In the genomic region with DNA sequence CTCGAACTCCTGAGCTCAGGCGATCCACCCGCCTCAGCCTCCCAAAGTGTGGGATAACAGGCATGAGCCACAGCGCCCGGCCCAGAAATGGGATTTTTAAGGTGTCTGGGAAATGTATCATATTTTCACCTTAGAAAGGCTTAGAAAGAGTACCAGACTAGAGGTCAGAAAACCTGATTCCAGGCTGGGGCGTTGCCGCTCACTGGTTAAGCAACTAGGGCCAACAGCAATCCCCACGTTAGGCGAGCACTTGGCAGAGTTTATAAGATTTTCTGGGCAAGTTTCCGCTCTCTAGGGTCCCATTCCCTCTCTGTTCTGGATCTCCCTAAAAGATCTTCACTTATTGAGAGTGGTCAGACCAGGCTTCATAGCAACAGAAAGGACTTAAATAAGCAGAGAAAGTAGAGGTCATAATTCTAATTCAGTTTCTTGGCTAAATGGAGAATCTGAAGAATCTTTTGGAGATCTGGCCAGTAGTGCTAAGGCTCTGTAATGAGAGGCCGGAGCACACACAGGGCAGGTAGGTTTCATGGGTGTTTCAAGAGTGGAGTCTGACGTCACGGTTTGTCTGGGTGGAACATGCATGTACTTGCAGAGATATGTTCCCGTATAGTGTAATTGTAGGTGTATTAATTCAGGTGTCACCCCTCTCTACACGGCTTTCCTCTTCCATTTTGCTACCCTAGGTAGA, we compare ENCODE assay signal across 14 cellular contexts. TPM values are rescaled to one million over a fixed set of nuclear protein-coding genes. Genes with fewer than 3 reads are reported as not detected.
DNase-seq lines count a peak whose midpoint lies in the region; ATAC-seq and TF ChIP-seq lines count a peak whose summit lies in the region.
"Had no signal": no experiment of that assay in that cellular context is flagged by ENCODE, and none has a peak within 500 bp of the region (broad histone marks: within the 10 kb centered on the region; RNA-seq: fewer than 3 reads in every experiment).

No MANE protein-coding gene starts in this region.

- no peak for TF ChIP-seq CTCF in IMR-90 (conservative IDR thresholded peaks at IDR 0.05; ENCODE audit: low read depth, low read length)
- no peak for TF ChIP-seq CTCF in colonic mucosa (IDR thresholded peaks at IDR 0.05)
- TF ChIP-seq CTCF in thoracic aorta (IDR thresholded peaks at IDR 0.05), result no peak
- TF ChIP-seq CTCF in lower leg skin (IDR thresholded peaks at IDR 0.05), result no peak

- dilution Hi-C loops in IMR-90 (cut with HindIII; ENCODE audit: low sequenced_read_pairs, unreplicated experiment), result no loop called here

- H2AK5ac ChIP-seq in IMR-90 (ENCODE audit: low read depth, low read length), result peak overlapping the region; percentile 25; the same call in 1 of the 2 replicates

- peak overlapping the region; percentile 65 for H2AFZ ChIP-seq in IMR-90 (replicated peaks; ENCODE audit: low read length, poor library complexity)
- H2AFZ ChIP-seq: neural progenitor cell had no signal

- no peak for DNase-seq in IMR-90
- DNase-seq in colonic mucosa, result no peak
- no peak for DNase-seq in thoracic aorta (ENCODE audit: low spot score)
- no peak for DNase-seq in lower leg skin (ENCODE audit: low spot score in 2 of 2)
- DNase-seq in caudate nucleus (lab: John Stamatoyannopoulos, UW), result no peak
- no peak for DNase-seq in stimulated activated CD4-positive, alpha-beta T cell treated with anti-CD3 and anti-CD28 coated beads, Interleukin-4, amount 100 ng/mL, for 4 hours
- no peak for DNase-seq in ACHN
- DNase-seq: activated T-cell treated with anti-CD3 and anti-CD28 coated beads, Interleukin-2, amount 50 U/mL, for 1 hour; DMS 273 treated with DMSO at 0.1 percent for 48 hours; glutamatergic neuron; NCI-H1417; NK-92 treated with Interleukin-12 subunit alpha and Interleukin-12 subunit beta, amount 100 ng/mL, for 24 hours had no signal

- peak overlapping the region; percentile 77 for H2BK20ac ChIP-seq in IMR-90 (ENCODE audit: low read depth, low read length)

- H3K79me1 ChIP-seq in IMR-90 (ENCODE audit: low read depth in 1 of 2, low read length in 2 of 2), result peaks cover 0 to 9% of the 10 kb centered on the region in 2 experiments; a peak in 3 of 4 replicates

- peak overlapping the region; percentile 91 for H2BK120ac ChIP-seq in IMR-90 (ENCODE audit: low read depth, low read length)

- TF ChIP-seq POLR2A in IMR-90 (IDR thresholded peaks at IDR 0.05; ENCODE audit: low read depth, low read length), result no peak
- TF ChIP-seq POLR2A in lower leg skin (IDR thresholded peaks at IDR 0.05), result no peak

- H3K9me1 ChIP-seq in IMR-90 (ENCODE audit: insufficient read depth, low read length), result peaks cover 13% of the 10 kb centered on the region

- H3K18ac ChIP-seq in IMR-90 (ENCODE audit: low read depth, low read length), result peak overlapping the region; percentile 32

- no peak overlapping the region for H3K4me2 ChIP-seq in IMR-90 (ENCODE audit: low read depth, low read length)
- H3K4me2 ChIP-seq: neural progenitor cell had no signal

- peak overlapping the region; percentile 91 for H3K4ac ChIP-seq in IMR-90 (ENCODE audit: low read depth, low read length)

- no peak overlapping the region for H2AK9ac ChIP-seq in IMR-90 (replicated peaks; ENCODE audit: low read depth, low read length, poor library complexity)

- 100% methylated on average over 8 of the region's 15 CpGs; no CpG with 5 or more reads in 1 of the 2 experiments for whole genome bisulfite sequencing in IMR-90 (ENCODE audit: extremely low coverage in 2 of 2, insufficient read length in 1 of 2), 2 experiments
- 50 to 51% methylated on average over 15 of the region's 15 CpGs for WGBS in lower leg skin, 2 donors

- H3K4me3 ChIP-seq in IMR-90 (ENCODE audit: insufficient read depth, low read depth, low read length), result no peak overlapping the region
- no peak overlapping the region for H3K4me3 ChIP-seq in colonic mucosa
- H3K4me3 ChIP-seq in mucosa of rectum (ENCODE audit: low read length in 2 of 2), result no peak overlapping the region
- H3K4me3 ChIP-seq in thoracic aorta, result peak overlapping the region; percentile 41
- no peak overlapping the region for H3K4me3 ChIP-seq in lower leg skin (ENCODE audit: low read depth, poor library complexity, severe bottlenecking)
- H3K4me3 ChIP-seq: neural progenitor cell had no signal

- BruUV-seq in IMR-90 (replicated peaks; lab: Mats Ljungman, UMichigan), result no TSS peak

- TF ChIP-seq RAD21 in IMR-90 (IDR thresholded peaks at IDR 0.05; ENCODE audit: low read length), result no peak

- H2BK15ac ChIP-seq in IMR-90 (ENCODE audit: low read depth, low read length), result peak overlapping the region; percentile 77; the same call in 2 of the 3 replicates

- CTCF ChIA-PET in IMR-90 (lab: Yijun Ruan, JAX), result interaction anchor here (0.7 to 1.6 kb wide), 2 partner anchors 21 to 87 kb away, joined by 3 to 6 read pairs; no protein-coding TSS in a partner anchor

- peak overlapping the region; percentile 62 for H4K91ac ChIP-seq in IMR-90 (ENCODE audit: insufficient read depth, low read depth, low read length)

- peaks cover 8% of the 10 kb centered on the region for H4K20me1 ChIP-seq in IMR-90 (ENCODE audit: insufficient read depth, low read length)

- H4K8ac ChIP-seq in IMR-90 (ENCODE audit: low read depth in 2 of 2, low read length in 2 of 2), result peak overlapping the region; percentile 9 to 91; a peak in 1 of 4 replicates

- H3K27ac ChIP-seq in IMR-90 (ENCODE audit: insufficient read depth, low read length), result peak overlapping the region; percentile 78; the same call in 1 of the 2 replicates
- H3K27ac ChIP-seq in colonic mucosa, result peak overlapping the region; percentile 39
- H3K27ac ChIP-seq in mucosa of rectum (ENCODE audit: low read depth in 2 of 2, low read length in 2 of 2), result peak overlapping the region; percentile 16 to 56
- peak overlapping the region; percentile 99 to 100 for H3K27ac ChIP-seq in thoracic aorta
- no peak overlapping the region for H3K27ac ChIP-seq in caudate nucleus (ENCODE audit: low read depth, low read length)
- H3K27ac ChIP-seq: neural progenitor cell had no signal

- H3K23ac ChIP-seq in IMR-90 (ENCODE audit: low read depth, low read length), result peak overlapping the region; percentile 77; the same call in 1 of the 2 replicates

- H3K56ac ChIP-seq in IMR-90 (ENCODE audit: extremely low read depth, insufficient read depth, low read length), result 0 out of 2 replicates have a peak overlapping the region, but pooled peaks have one; percentile 2

- no peak for ATAC-seq in IMR-90 (ENCODE audit: low read depth)
- ATAC-seq in thoracic aorta (ENCODE audit: insufficient number of reproducible peaks, low FRiP score, low read depth), result no peak

- H3K36me3 ChIP-seq in IMR-90 (ENCODE audit: control insufficient read depth, insufficient read depth, low read length), result no peaks in the 10 kb centered on the region; the same call in 1 of the 2 replicates
- no peaks in the 10 kb centered on the region for H3K36me3 ChIP-seq in colonic mucosa
- H3K36me3 ChIP-seq in mucosa of rectum (ENCODE audit: control insufficient read depth in 2 of 2, insufficient read depth in 2 of 2, low read length in 2 of 2), result no peaks in the 10 kb centered on the region
- no peaks in the 10 kb centered on the region for H3K36me3 ChIP-seq in thoracic aorta
- H3K36me3 ChIP-seq: neural progenitor cell had no signal

- H3K14ac ChIP-seq in IMR-90 (replicated peaks; ENCODE audit: low read depth, low read length), result peak overlapping the region; percentile 56

- H2BK5ac ChIP-seq in IMR-90 (ENCODE audit: low read depth, low read length, poor library complexity, severe bottlenecking), result peak overlapping the region; percentile 96

- no peaks in the 10 kb centered on the region for H3K27me3 ChIP-seq in IMR-90 (ENCODE audit: control insufficient read depth, insufficient read depth, low read length)
- no peaks in the 10 kb centered on the region for H3K27me3 ChIP-seq in colonic mucosa
- H3K27me3 ChIP-seq in mucosa of rectum (ENCODE audit: control insufficient read depth in 2 of 2, insufficient read depth in 2 of 2, low read length in 2 of 2), result no peaks in the 10 kb centered on the region
- no peaks in the 10 kb centered on the region for H3K27me3 ChIP-seq in thoracic aorta (replicated peaks; ENCODE audit: insufficient read depth)

- no peak overlapping the region for H3K9ac ChIP-seq in IMR-90 (ENCODE audit: low read depth, low read length)
- H3K9ac ChIP-seq in colonic mucosa (ENCODE audit: low read depth in 2 of 2, low read length in 2 of 2), result peak overlapping the region in 1 of 2 donors; percentile 51
- no peak overlapping the region for H3K9ac ChIP-seq in mucosa of rectum (ENCODE audit: low read depth in 1 of 2, low read length in 2 of 2)
- H3K9ac ChIP-seq: neural progenitor cell had no signal

- intact Hi-C loops in IMR-90 (cut with micrococcal nuclease) (loop anchor here (5.0 kb wide), 2 partner anchors 142 to 462 kb away; no protein-coding TSS in a partner anchor), colonic mucosa (cut with DNase I) (loop anchor here (10.0 kb wide), 1 partner anchor 180 kb away; no protein-coding TSS in a partner anchor), lower leg skin (cut with DNase I; ENCODE audit: low total_unique reads) (no loop called here)

- POLR2A ChIA-PET in IMR-90 (lab: Charles Lee; ENCODE audit: unreplicated experiment), result no interaction called here

- in situ Hi-C loops in IMR-90 (cut with MboI; ENCODE audit: low sequenced_read_pairs), result no loop called here
- in situ Hi-C loops in ACHN (cut with HindIII; ENCODE audit: low pct_ligation_motif_present, low pct_unique_long_range_greater_than_20kb, low sequenced_read_pairs), result no loop called here

- peak overlapping the region; percentile 17; the same call in 1 of the 2 replicates for H4K5ac ChIP-seq in IMR-90 (ENCODE audit: low read depth, low read length)

- no peaks in the 10 kb centered on the region for H3K9me3 ChIP-seq in IMR-90 (ENCODE audit: control insufficient read depth, insufficient read depth, low read length)
- H3K9me3 ChIP-seq in colonic mucosa, result no peaks in the 10 kb centered on the region
- no peaks in the 10 kb centered on the region for H3K9me3 ChIP-seq in mucosa of rectum (ENCODE audit: control insufficient read depth in 2 of 2, low read length in 2 of 2)
- H3K9me3 ChIP-seq in thoracic aorta, result no peaks in the 10 kb centered on the region

- H3K4me1 ChIP-seq in IMR-90 (ENCODE audit: control insufficient read depth, insufficient read depth, low read length) (peaks cover 20% of the 10 kb centered on the region), colonic mucosa (no peaks in the 10 kb centered on the region), mucosa of rectum (ENCODE audit: control insufficient read depth in 2 of 2, insufficient read depth in 2 of 2, low read length in 2 of 2) (peaks cover 0 to 7% of the 10 kb centered on the region in 2 donors), thoracic aorta (ENCODE audit: control insufficient read depth in 1 of 2, low read depth in 2 of 2) (peaks cover 25 to 58% of the 10 kb centered on the region in 2 donors)

RNA-seq across cellular contexts. Expression of a gene that starts 4.2 kb away (rescaled TPM):
- total RNA-seq in IMR-90 (2012; rRNA removed) (13.3 and 15.8 TPM in 2 replicates), colonic mucosa (10 to 100 TPM; 21.2 to 21.6 TPM), thoracic aorta (100 to 1,000 TPM in 1 of 2 donors, 10 to 100 TPM in 1; 80.8 to 107 TPM), lower leg skin (10 to 100 TPM; 19.6 to 23.9 (median 20.7) TPM)
- 17.6 and 17.9 TPM in 2 replicates for polyA plus RNA-seq in IMR-90 (2012; rRNA removed)
- 8.3 and 14.6 TPM in 2 replicates for polyA plus RNA-seq in IMR-90 (2012; cell fraction: cytosol; rRNA removed)
- polyA plus RNA-seq in IMR-90 (2012; cell fraction: nucleus; rRNA removed; ENCODE audit: low replicate concordance), result 22.6 and 22.9 TPM in 2 replicates
